Comparison of ENCODE assay signal across 12 cellular contexts in genomic region chr10:124636271-124636993, GRCh38.
DNase-seq lines count a peak whose midpoint lies in the region; ATAC-seq, FAIRE-seq and TF ChIP-seq lines count a peak whose summit lies in the region.
"Had no signal": no experiment of that assay in that cellular context is flagged by ENCODE, and none has a peak within 500 bp of the region (broad histone marks: within the 10 kb centered on the region; RNA-seq: fewer than 3 reads in every experiment).

No MANE protein-coding gene starts in this region.

- H3K36me3 ChIP-seq in BLaER1 treated with 17β-estradiol and CSF1 and Interleukin-3, amounts not matched to agents 10 nM and 100 nM, result peaks cover 0 to 39% (median 16%) of the 10 kb centered on the region in 11 experiments; a peak in 15 of 22 replicates
- H3K36me3 ChIP-seq: HAP-1 had no signal

- POLR2A ChIA-PET in GM10248 (lab: Yijun Ruan, JAX), result no interaction called here
- POLR2A ChIA-PET in WTC11 (lab: Charles Lee), result no interaction called here

- H3K36me3 Mint-ChIP-seq in WTC11, result peaks cover 6% of the 10 kb centered on the region
- peaks cover 19% of the 10 kb centered on the region for H3K36me3 Mint-ChIP-seq in effector memory CD8-positive, alpha-beta T cell (ENCODE audit: insufficient read depth)
- peaks cover 26% of the 10 kb centered on the region for H3K36me3 Mint-ChIP-seq in activated T-helper 2 cell treated with anti-CD3 and anti-CD28 coated beads, Interferon-gamma antibody, Interleukin-2, Interleukin-4, amounts not matched to agents 10 μg/mL and 5 μg/mL and 100 μg/mL, durations not matched to agents 14 hours and 24 hours and 36 hours (ENCODE audit: low read depth)

- H3K4me3 Mint-ChIP-seq in WTC11, result no peak overlapping the region
- peak overlapping the region; percentile 62 to 68 for H3K4me3 Mint-ChIP-seq in effector memory CD8-positive, alpha-beta T cell
- H3K4me3 Mint-ChIP-seq in activated T-helper 2 cell treated with anti-CD3 and anti-CD28 coated beads, Interferon-gamma antibody, Interleukin-2, Interleukin-4, amounts not matched to agents 10 μg/mL and 5 μg/mL and 100 μg/mL, durations not matched to agents 14 hours and 24 hours and 36 hours (ENCODE audit: low read depth), result no peak overlapping the region

- H3K4me1 Mint-ChIP-seq in WTC11, result no peaks in the 10 kb centered on the region
- peaks cover 67 to 68% of the 10 kb centered on the region in 2 donors for H3K4me1 Mint-ChIP-seq in effector memory CD8-positive, alpha-beta T cell (ENCODE audit: low read depth in 2 of 2)
- H3K4me1 Mint-ChIP-seq in activated T-helper 2 cell treated with anti-CD3 and anti-CD28 coated beads, Interferon-gamma antibody, Interleukin-2, Interleukin-4, amounts not matched to agents 10 μg/mL and 5 μg/mL and 100 μg/mL, durations not matched to agents 14 hours and 24 hours and 36 hours (ENCODE audit: low read depth), result peaks cover 20% of the 10 kb centered on the region

- H3K4me3 ChIP-seq in BLaER1 treated with 17β-estradiol and CSF1 and Interleukin-3, amounts not matched to agents 10 nM and 100 nM, result no peak overlapping the region
- H3K4me3 ChIP-seq: esophagus muscularis mucosa, HAP-1 had no signal

- no peaks in the 10 kb centered on the region for H3K27me3 ChIP-seq in BLaER1 treated with 17β-estradiol and CSF1 and Interleukin-3, amounts not matched to agents 10 nM and 100 nM
- H3K27me3 ChIP-seq: esophagus muscularis mucosa had no signal

- H3K27ac Mint-ChIP-seq in WTC11, result peak overlapping the region; percentile 54; the same call in 1 of the 2 replicates
- peak overlapping the region; percentile 99 to 100 for H3K27ac Mint-ChIP-seq in effector memory CD8-positive, alpha-beta T cell
- H3K27ac Mint-ChIP-seq in activated T-helper 2 cell treated with anti-CD3 and anti-CD28 coated beads, Interferon-gamma antibody, Interleukin-2, Interleukin-4, amounts not matched to agents 10 μg/mL and 5 μg/mL and 100 μg/mL, durations not matched to agents 14 hours and 24 hours and 36 hours, result no peak overlapping the region

- peaks cover 3 to 76% (median 44%) of the 10 kb centered on the region in 11 experiments; a peak in 20 of 22 replicates for H4K20me1 ChIP-seq in BLaER1 treated with 17β-estradiol and CSF1 and Interleukin-3, amounts not matched to agents 10 nM and 100 nM

- ATAC-seq in WTC11, result peak; percentile 62
- peak; percentile 48 for ATAC-seq in effector memory CD8-positive, alpha-beta T cell (replicated peaks)

- peak overlapping the region in 4 of 11 experiments; percentile 11 to 30 (median 18); a peak in 3 of 22 replicates for H3K9ac ChIP-seq in BLaER1 treated with 17β-estradiol and CSF1 and Interleukin-3, amounts not matched to agents 10 nM and 100 nM

- peaks cover 63 to 78% (median 68%) of the 10 kb centered on the region in 10 experiments for H3K4me1 ChIP-seq in BLaER1 treated with 17β-estradiol and CSF1 and Interleukin-3, amounts not matched to agents 10 nM and 100 nM
- H3K4me1 ChIP-seq: HAP-1 had no signal

- no peak for FAIRE-seq in RCC 7860 (lab: Jason Lieb, UNC)
- FAIRE-seq: urothelium cell line had no signal

- CTCF ChIA-PET in GM10248 (lab: Yijun Ruan, JAX) (interaction anchor here (1.0 to 1.5 kb wide), 2 partner anchors 9 kb away, joined by 3 read pairs; no protein-coding TSS in a partner anchor), WTC11 (lab: Charles Lee) (interaction anchor here (0.6 to 2.0 kb wide), 9 partner anchors 9 to 105 kb away, joined by 3 to 11 read pairs (median 4); no protein-coding TSS in a partner anchor)

- peak overlapping the region; percentile 82 to 100 (median 95) for H3K4me2 ChIP-seq in BLaER1 treated with 17β-estradiol and CSF1 and Interleukin-3, amounts not matched to agents 10 nM and 100 nM

- DNase-seq in GM10248 (ENCODE audit: extremely low spot score) (no peak), WTC11 (ENCODE audit: low spot score) (peak; percentile 45), SKM-1 (lab: John Stamatoyannopoulos, UW; ENCODE audit: unreplicated experiment) (no peak), RCC 7860 (ENCODE audit: low spot score) (no peak), mucosa of gallbladder (ENCODE audit: low spot score) (no peak)
- peak; percentile 33 to 44 (median 37) for DNase-seq in effector memory CD8-positive, alpha-beta T cell
- DNase-seq in activated T-helper 2 cell treated with anti-CD3 and anti-CD28 coated beads, Interferon-gamma antibody, Interleukin-2, Interleukin-4, amounts not matched to agents 10 μg/mL and 5 μg/mL and 100 μg/mL, durations not matched to agents 14 hours and 24 hours and 36 hours (ENCODE audit: low spot score), result no peak
- DNase-seq: occipital lobe had no signal

- no peaks in the 10 kb centered on the region for H3K27me3 Mint-ChIP-seq in WTC11 (ENCODE audit: low read depth)
- H3K27me3 Mint-ChIP-seq in effector memory CD8-positive, alpha-beta T cell, result no peaks in the 10 kb centered on the region
- H3K27me3 Mint-ChIP-seq in activated T-helper 2 cell treated with anti-CD3 and anti-CD28 coated beads, Interferon-gamma antibody, Interleukin-2, Interleukin-4, amounts not matched to agents 10 μg/mL and 5 μg/mL and 100 μg/mL, durations not matched to agents 14 hours and 24 hours and 36 hours (ENCODE audit: low read depth), result peaks cover 2% of the 10 kb centered on the region

- H3K9me3 Mint-ChIP-seq in WTC11, result peaks cover 6% of the 10 kb centered on the region
- no peaks in the 10 kb centered on the region for H3K9me3 Mint-ChIP-seq in effector memory CD8-positive, alpha-beta T cell
- peaks cover 5% of the 10 kb centered on the region for H3K9me3 Mint-ChIP-seq in activated T-helper 2 cell treated with anti-CD3 and anti-CD28 coated beads, Interferon-gamma antibody, Interleukin-2, Interleukin-4, amounts not matched to agents 10 μg/mL and 5 μg/mL and 100 μg/mL, durations not matched to agents 14 hours and 24 hours and 36 hours

- H3K27ac ChIP-seq in BLaER1 treated with 17β-estradiol and CSF1 and Interleukin-3, amounts not matched to agents 10 nM and 100 nM, result peak overlapping the region in 1 of 11 experiments; percentile 21; a peak in 1 of 22 replicates
- H3K27ac ChIP-seq: esophagus muscularis mucosa had no signal

- peak; percentile 15 for TF ChIP-seq CTCF in GM10248 (IDR thresholded peaks at IDR 0.05; ENCODE audit: control extremely low read depth, extremely low read depth, low read depth, missing control alignments)
- TF ChIP-seq CTCF in WTC11 (IDR thresholded peaks at IDR 0.05), result no peak

- H3K9me3 ChIP-seq in BLaER1 treated with 17β-estradiol and CSF1 and Interleukin-3, amounts not matched to agents 10 nM and 100 nM (replicated peaks in 1 of 11), result peaks cover 8 to 15% (median 11%) of the 10 kb centered on the region in 11 experiments; a peak in 20 of 22 replicates
- H3K9me3 ChIP-seq: esophagus muscularis mucosa, HAP-1 had no signal

- intact Hi-C loops in activated T-helper 2 cell treated with anti-CD3 and anti-CD28 coated beads, Interferon-gamma antibody, Interleukin-2, Interleukin-4, amounts not matched to agents 10 μg/mL and 5 μg/mL and 100 μg/mL, durations not matched to agents 14 hours and 24 hours and 36 hours (cut with micrococcal nuclease), result no loop called here

TF ChIP-seq in WTC11, 78 proteins besides CTCF, POLR2A, EP300 and RAD21 (continues in another document):
- TF ChIP-seq ZNF671 (CRISPR knock-in tag; IDR thresholded peaks at IDR 0.05) (no peak), ZNF219 (CRISPR knock-in tag; IDR thresholded peaks at IDR 0.05; ENCODE audit: borderline replicate concordance) (no peak), ZNF281 (CRISPR knock-in tag; IDR thresholded peaks at IDR 0.05) (no peak), ZNF232 (CRISPR knock-in tag; IDR thresholded peaks at IDR 0.05) (no peak), NR1H2 (CRISPR knock-in tag; IDR thresholded peaks at IDR 0.05) (no peak), CDX4 (CRISPR knock-in tag; IDR thresholded peaks at IDR 0.05; ENCODE audit: borderline replicate concordance) (no peak), CREM (CRISPR knock-in tag; IDR thresholded peaks at IDR 0.05) (no peak), TCF7 (CRISPR knock-in tag; IDR thresholded peaks at IDR 0.05; ENCODE audit: low read depth) (no peak), ZNF396 (CRISPR knock-in tag; IDR thresholded peaks at IDR 0.05; ENCODE audit: borderline replicate concordance) (no peak), NFE2L1 (CRISPR knock-in tag; IDR thresholded peaks at IDR 0.05) (no peak), ESRRA (CRISPR knock-in tag; IDR thresholded peaks at IDR 0.05; ENCODE audit: borderline replicate concordance) (no peak), GRHL2 (CRISPR knock-in tag; IDR thresholded peaks at IDR 0.05; ENCODE audit: insufficient replicate concordance, severe bottlenecking) (no peak)

Comparison
In these comparisons a context has a peak if more than half of its experiments do, and no peak if none do; other contexts are left out.
1. DNase-seq: peak in WTC11 (single experiment) and effector memory CD8-positive, alpha-beta T cell (3 of 3); none in GM10248 (single experiment), SKM-1 (single experiment), activated T-helper 2 cell treated with anti-CD3 and anti-CD28 coated beads, Interferon-gamma antibody, Interleukin-2, Interleukin-4, amounts not matched to agents 10 μg/mL and 5 μg/mL and 100 μg/mL, durations not matched to agents 14 hours and 24 hours and 36 hours (single experiment), RCC 7860 (single experiment) and mucosa of gallbladder (single experiment).
2. H3K4me3 Mint-ChIP-seq: peak in effector memory CD8-positive, alpha-beta T cell (2 of 2); none in WTC11 (single experiment) and activated T-helper 2 cell treated with anti-CD3 and anti-CD28 coated beads, Interferon-gamma antibody, Interleukin-2, Interleukin-4, amounts not matched to agents 10 μg/mL and 5 μg/mL and 100 μg/mL, durations not matched to agents 14 hours and 24 hours and 36 hours (single experiment).